Comparison of ENCODE assay signal across 9 cellular contexts in genomic region chr11:114612199-114612598, GRCh38. TPM values are rescaled to one million over a fixed set of nuclear protein-coding genes. Genes with fewer than 3 reads are reported as not detected.
"Had no signal": no experiment of that assay in that cellular context is flagged by ENCODE, and none has a peak within 500 bp of the region (broad histone marks: within the 10 kb centered on the region; RNA-seq: fewer than 3 reads in every experiment).

No MANE protein-coding gene starts in this region.

RNA-seq across cellular contexts. Expression of gene NXPE4, which starts 16.6 kb away (rescaled TPM):
- total RNA-seq: LHCN-M2, MCF 10A, NCI-H460, OCI-LY7, PC-9, Right ventricle myocardium inferior, RPMI7951, SJCRH30, SK-MEL-5 had no signal

RNA-seq across cellular contexts. Expression of gene NXPE1, which starts 52.5 kb away (rescaled TPM):
- total RNA-seq: LHCN-M2, MCF 10A, NCI-H460, OCI-LY7, PC-9, Right ventricle myocardium inferior, RPMI7951, SJCRH30, SK-MEL-5 had no signal
